In the genomic region with DNA sequence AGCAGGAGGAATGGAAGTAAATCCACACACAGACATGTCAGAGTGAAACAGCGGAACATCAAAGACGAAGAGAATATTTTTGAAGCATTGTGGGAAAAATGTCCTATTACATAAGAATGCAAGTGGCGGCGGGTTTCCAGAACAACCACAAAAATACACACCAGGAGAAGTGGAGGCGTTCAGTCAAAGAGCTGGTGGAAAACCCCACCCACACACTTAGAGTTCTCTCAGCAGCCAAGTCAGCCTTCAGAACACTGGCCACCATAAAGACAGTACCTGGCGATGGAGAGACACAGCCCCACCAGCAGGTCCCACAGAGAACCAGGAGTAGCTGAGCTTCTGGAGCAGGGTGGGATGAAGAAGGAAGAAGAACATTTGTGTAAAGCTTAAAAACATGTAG, we compare ENCODE assay signal across 1 cellular context.
TF ChIP-seq lines count a peak whose summit lies in the region.

No MANE protein-coding gene starts in this region.

TF ChIP-seq in SK-N-SH, 30 proteins besides CTCF, POLR2A, EP300 and RAD21 (continued from another document):
- TF ChIP-seq, protein P1, sequence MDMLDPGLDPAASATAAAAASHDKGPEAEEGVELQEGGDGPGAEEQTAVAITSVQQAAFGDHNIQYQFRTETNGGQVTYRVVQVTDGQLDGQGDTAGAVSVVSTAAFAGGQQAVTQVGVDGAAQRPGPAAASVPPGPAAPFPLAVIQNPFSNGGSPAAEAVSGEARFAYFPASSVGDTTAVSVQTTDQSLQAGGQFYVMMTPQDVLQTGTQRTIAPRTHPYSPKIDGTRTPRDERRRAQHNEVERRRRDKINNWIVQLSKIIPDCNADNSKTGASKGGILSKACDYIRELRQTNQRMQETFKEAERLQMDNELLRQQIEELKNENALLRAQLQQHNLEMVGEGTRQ (IDR thresholded peaks at IDR 0.05; ENCODE audit: borderline replicate concordance, low read depth, low read length) = no peak
- TF ChIP-seq RCOR1 (IDR thresholded peaks at IDR 0.05; ENCODE audit: low read length) = no peak
- no peak for TF ChIP-seq POLR2AphosphoS5 (IDR thresholded peaks at IDR 0.05; ENCODE audit: low read depth, low read length)
- TF ChIP-seq TAF1 (IDR thresholded peaks at IDR 0.05; ENCODE audit: borderline replicate concordance, low read depth, low read length) = no peak
- TF ChIP-seq YY1 (IDR thresholded peaks at IDR 0.05; ENCODE audit: low read depth) = no peak
